In genomic region chr7:17928055-17928454, GRCh38 we compare ENCODE assay signal across 20 cellular contexts. TPM values are rescaled to one million over a fixed set of nuclear protein-coding genes. Genes with fewer than 3 reads are reported as not detected.
DNase-seq lines count a peak whose midpoint lies in the region; ATAC-seq, FAIRE-seq and TF ChIP-seq lines count a peak whose summit lies in the region.
"Had no signal": no experiment of that assay in that cellular context is flagged by ENCODE, and none has a peak within 500 bp of the region (broad histone marks: within the 10 kb centered on the region; RNA-seq: fewer than 3 reads in every experiment).

No MANE protein-coding gene starts in this region.

- H4K20me1 ChIP-seq in HepG2 (ENCODE audit: insufficient read depth, low read length) = 0 out of 2 replicates have a peak, but pooled peaks cover 2% of the 10 kb centered on the region

- BruUV-seq in HepG2 (replicated peaks; lab: Mats Ljungman, UMichigan) = no TSS peak

- intact Hi-C loops in Right ventricle myocardium inferior (cut with DNase I) (no loop called here), right cardiac atrium (cut with DNase I) (no loop called here), HepG2 (cut with micrococcal nuclease; ENCODE audit: unreplicated experiment) (no loop called here), right lobe of liver (cut with DNase I) (no loop called here)

- in situ Hi-C loops in HepG2 (cut with HindIII; ENCODE audit: extremely low pct_ligation_motif_present, low pct_unique_long_range_greater_than_20kb) = no loop called here

- no peak overlapping the region for H3K4me3 Mint-ChIP-seq in WTC11

- no peak overlapping the region for H2AFZ ChIP-seq in HepG2 (ENCODE audit: low read length)

- no peaks in the 10 kb centered on the region for H3K9me3 Mint-ChIP-seq in WTC11
- H3K9me3 Mint-ChIP-seq: CD4-positive, alpha-beta memory T cell had no signal

- H3K79me2 ChIP-seq in HepG2 (ENCODE audit: insufficient read depth, low read length) = peaks cover 92% of the 10 kb centered on the region

- no peak for TF ChIP-seq EP300 in HepG2 (IDR thresholded peaks at IDR 0.05; ENCODE audit: low read depth in 2 of 2, low read length in 2 of 2)
- no peak for TF ChIP-seq EP300 in HepG2 (CRISPR knock-in tag; IDR thresholded peaks at IDR 0.05; ENCODE audit: borderline replicate concordance)

- H3K36me3 ChIP-seq in HepG2 (replicated peaks in 1 of 2; ENCODE audit: control insufficient read depth in 1 of 2, insufficient read depth in 2 of 2, low read length in 2 of 2) = no peaks in the 10 kb centered on the region
- no peaks in the 10 kb centered on the region for H3K36me3 ChIP-seq in right lobe of liver
- H3K36me3 ChIP-seq in neutrophil = no peaks in the 10 kb centered on the region

- TF ChIP-seq POLR2A in HepG2 (IDR thresholded peaks at IDR 0.05; ENCODE audit: insufficient read depth in 1 of 2, low read depth in 2 of 2, low read length in 2 of 2) (no peak), right lobe of liver (IDR thresholded peaks at IDR 0.05) (no peak)

- H3K4me2 ChIP-seq in HepG2 (ENCODE audit: low read depth, low read length) = no peak overlapping the region
- H3K4me2 ChIP-seq: A549 had no signal

- POLR2A ChIA-PET in HepG2 (lab: Yijun Ruan, JAX) = no interaction called here
- POLR2A ChIA-PET in WTC11 (lab: Charles Lee) = no interaction called here

- H3K36me3 Mint-ChIP-seq in WTC11 = no peaks in the 10 kb centered on the region

- H3K27me3 Mint-ChIP-seq in WTC11 (ENCODE audit: low read depth) = no peaks in the 10 kb centered on the region
- H3K27me3 Mint-ChIP-seq: CD4-positive, alpha-beta memory T cell had no signal

- H3K9ac ChIP-seq in HepG2 (ENCODE audit: insufficient read depth, low read depth, low read length) = no peak overlapping the region

- no peak overlapping the region for H3K27ac Mint-ChIP-seq in WTC11

- TF ChIP-seq RAD21 in HepG2 (CRISPR knock-in tag; IDR thresholded peaks at IDR 0.05) = no peak

- H3K4me3 ChIP-seq in right cardiac atrium (ENCODE audit: low read length) = no peak overlapping the region
- no peak overlapping the region for H3K4me3 ChIP-seq in HepG2 (replicated peaks in 1 of 3; ENCODE audit: insufficient read depth in 1 of 3, low read depth in 2 of 3, low read length in 3 of 3)
- H3K4me3 ChIP-seq in right lobe of liver = no peak overlapping the region
- H3K4me3 ChIP-seq in neutrophil (ENCODE audit: low read depth in 1 of 2, low read length in 1 of 2) = no peak overlapping the region
- H3K4me3 ChIP-seq: A549 had no signal

- no peak overlapping the region for H3K27ac ChIP-seq in right cardiac atrium (ENCODE audit: low read length)
- no peak overlapping the region for H3K27ac ChIP-seq in HepG2 (ENCODE audit: extremely low read length, insufficient read depth, low read length)
- no peak overlapping the region for H3K27ac ChIP-seq in right lobe of liver
- H3K27ac ChIP-seq in neutrophil = peak overlapping the region; percentile 7
- H3K27ac ChIP-seq: A549 had no signal

- H3K9me3 ChIP-seq in right cardiac atrium (ENCODE audit: control insufficient read depth, low read length) (no peaks in the 10 kb centered on the region), HepG2 (ENCODE audit: low read length) (no peaks in the 10 kb centered on the region), right lobe of liver (no peaks in the 10 kb centered on the region), neutrophil (no peaks in the 10 kb centered on the region)
- H3K9me3 ChIP-seq: A549 had no signal

- DNase-seq in Right ventricle myocardium inferior (ENCODE audit: missing footprints) (peak; percentile 22), right cardiac atrium (no peak), HepG2 (ENCODE audit: low spot score) (no peak), right lobe of liver (no peak), WTC11 (ENCODE audit: low spot score) (no peak), DMS53 (lab: John Stamatoyannopoulos, UW) (no peak)
- DNase-seq in NK-92 treated with Interleukin-12 subunit alpha and Interleukin-12 subunit beta, amount 100 ng/mL, for 24 hours (lab: John Stamatoyannopoulos, UW) = no peak
- DNase-seq: 8988T; ACHN; C1 segment of cervical spinal cord; Calu3; CD4-positive, alpha-beta memory T cell; COR-L47; DND-41; GOT3; H7; HCEC 1CT had no signal

- FAIRE-seq in HepG2 (lab: Jason Lieb, UNC) = no peak
- FAIRE-seq: GM12892 had no signal

- ATAC-seq in Right ventricle myocardium inferior (no peak), right cardiac atrium (no peak), HepG2 (no peak), right lobe of liver (no peak), WTC11 (no peak)
- ATAC-seq: A549 had no signal

- peaks cover 8% of the 10 kb centered on the region for H3K4me1 ChIP-seq in right cardiac atrium (ENCODE audit: control insufficient read depth, insufficient read depth, low read length)
- H3K4me1 ChIP-seq in HepG2 (ENCODE audit: insufficient read depth, low read length) = 0 out of 2 replicates have a peak, but pooled peaks cover 5% of the 10 kb centered on the region
- peaks cover 0 to 18% (median 0%) of the 10 kb centered on the region in 4 donors for H3K4me1 ChIP-seq in right lobe of liver
- peaks cover 20 to 25% of the 10 kb centered on the region in 2 experiments for H3K4me1 ChIP-seq in neutrophil (ENCODE audit: control insufficient read depth in 1 of 2, insufficient read depth in 1 of 2, low read depth in 1 of 2, low read length in 1 of 2)
- H3K4me1 ChIP-seq: A549 had no signal

- peaks cover 48% of the 10 kb centered on the region for H3K4me1 Mint-ChIP-seq in WTC11

- WGBS in right cardiac atrium = 70% methylated on average over 1 of the region's 1 CpG
- WGBS in HepG2 (ENCODE audit: low lambda C conversion rate) = 100% methylated on average over 1 of the region's 1 CpG
- 83% methylated on average over 1 of the region's 1 CpG for WGBS in right lobe of liver (ENCODE audit: insufficient coverage, low coverage, low lambda C conversion rate, missing lambda C conversion rate)

- TF ChIP-seq CTCF in HepG2 (CRISPR knock-in tag; IDR thresholded peaks at IDR 0.05) (no peak), right lobe of liver (IDR thresholded peaks at IDR 0.05) (no peak), WTC11 (IDR thresholded peaks at IDR 0.05) (no peak), neutrophil (IDR thresholded peaks at IDR 0.05) (no peak)

- CTCF ChIA-PET in HepG2 (lab: Yijun Ruan, JAX; ENCODE audit: low intra/inter-chr PET ratio, low total read pairs) = no interaction called here
- CTCF ChIA-PET in WTC11 (lab: Charles Lee) = no interaction called here

- H3K27me3 ChIP-seq in right cardiac atrium (ENCODE audit: control insufficient read depth, insufficient read depth) (no peaks in the 10 kb centered on the region), HepG2 (ENCODE audit: control insufficient read depth in 1 of 2, insufficient read depth in 2 of 2, low read length in 2 of 2) (no peaks in the 10 kb centered on the region), right lobe of liver (no peaks in the 10 kb centered on the region), neutrophil (no peaks in the 10 kb centered on the region)

TF ChIP-seq in HepG2, 621 proteins besides CTCF, POLR2A, EP300 and RAD21 (continues in another document):
- no peak for TF ChIP-seq ZNF468 (CRISPR knock-in tag; IDR thresholded peaks at IDR 0.05)
- no peak for TF ChIP-seq ZNF264 (CRISPR knock-in tag; IDR thresholded peaks at IDR 0.05)
- peak; percentile 88 for TF ChIP-seq ZNF121 (CRISPR knock-in tag; IDR thresholded peaks at IDR 0.05)

TF ChIP-seq in WTC11, 78 proteins besides CTCF, POLR2A, EP300 and RAD21:
- no peak for TF ChIP-seq SMAD4 (CRISPR knock-in tag; IDR thresholded peaks at IDR 0.05)
- TF ChIP-seq ZNF121 (CRISPR knock-in tag; IDR thresholded peaks at IDR 0.05) = peak; percentile 78; the same call in 1 of the 2 replicates

RNA-seq across cellular contexts. Expression of gene SNX13, which starts 12.2 kb away (rescaled TPM):
- total RNA-seq in Right ventricle myocardium inferior (46.7 TPM), right cardiac atrium (10 to 100 TPM; 41.9 to 50.8 (median 47.9) TPM), HepG2 (2016; rRNA removed; fragmentation: Illumina TruSeq; extraction: Trizol) (32.3 and 35.7 TPM in 2 replicates), right lobe of liver (10 to 100 TPM; 17.1 to 22.5 (median 21.0) TPM), WTC11 (2021) (27.5 to 30.0 TPM (median 29.3 TPM) in 3 replicates)
- polyA plus RNA-seq in right cardiac atrium (11.4 TPM), HepG2 (2011; rRNA removed) (12.6 and 14.3 TPM in 2 replicates)
- total RNA-seq in HepG2 (2016; cell fraction: cytosol; rRNA removed; fragmentation: Illumina TruSeq; extraction: Trizol; ENCODE audit: low read depth) = 46.8 and 53.2 TPM in 2 replicates
- 32.8 and 35.2 TPM in 2 replicates for total RNA-seq in HepG2 (2016; cell fraction: insoluble cytoplasmic fraction; rRNA removed; fragmentation: Illumina TruSeq; extraction: Trizol)
- 27.8 and 28.4 TPM in 2 replicates for total RNA-seq in HepG2 (2016; cell fraction: membrane; rRNA removed; fragmentation: Illumina TruSeq; extraction: Trizol)
- 49.7 and 53.6 TPM in 2 replicates for total RNA-seq in HepG2 (2016; cell fraction: nucleus; rRNA removed; fragmentation: Illumina TruSeq; extraction: Trizol)
- polyA plus RNA-seq in HepG2 (2011; cell fraction: cytosol; rRNA removed) = 5.2 and 8.2 TPM in 2 replicates
- 17.1 and 19.6 TPM in 2 replicates for polyA plus RNA-seq in HepG2 (2011; cell fraction: nucleus; rRNA removed)
- 11.0 and 14.3 TPM in 2 replicates for polyA plus RNA-seq in HepG2 (2012)
- polyA plus RNA-seq in HepG2 (2016; cell fraction: cytosol; fragmentation: Illumina TruSeq; extraction: Trizol; ENCODE audit: low read depth) = 2.2 and 2.3 TPM in 2 replicates
- polyA plus RNA-seq in HepG2 (2016; cell fraction: insoluble cytoplasmic fraction; fragmentation: Illumina TruSeq; extraction: Trizol; ENCODE audit: low read depth) = 19.9 and 22.4 TPM in 2 replicates
- polyA plus RNA-seq in HepG2 (2016; cell fraction: membrane; fragmentation: Illumina TruSeq; extraction: Trizol; ENCODE audit: low read depth) = 8.0 and 8.6 TPM in 2 replicates
- 20.3 and 23.3 TPM in 2 replicates for polyA plus RNA-seq in HepG2 (2016; cell fraction: nucleus; fragmentation: Illumina TruSeq; extraction: Trizol; ENCODE audit: insufficient read depth, low read depth)
- 11.9 and 12.5 TPM in 2 replicates for polyA minus RNA-seq in HepG2 (2011; rRNA and poly(A)+ RNA removed; ENCODE audit: low replicate concordance)
- 17.1 TPM in 2 replicates for polyA minus RNA-seq in HepG2 (2011; cell fraction: cytosol; rRNA and poly(A)+ RNA removed)
- 126 and 139 TPM in 2 replicates for polyA minus RNA-seq in HepG2 (2011; cell fraction: nucleus; rRNA and poly(A)+ RNA removed)
